ENCODE assay signal across 14 cellular contexts in the genomic region with DNA sequence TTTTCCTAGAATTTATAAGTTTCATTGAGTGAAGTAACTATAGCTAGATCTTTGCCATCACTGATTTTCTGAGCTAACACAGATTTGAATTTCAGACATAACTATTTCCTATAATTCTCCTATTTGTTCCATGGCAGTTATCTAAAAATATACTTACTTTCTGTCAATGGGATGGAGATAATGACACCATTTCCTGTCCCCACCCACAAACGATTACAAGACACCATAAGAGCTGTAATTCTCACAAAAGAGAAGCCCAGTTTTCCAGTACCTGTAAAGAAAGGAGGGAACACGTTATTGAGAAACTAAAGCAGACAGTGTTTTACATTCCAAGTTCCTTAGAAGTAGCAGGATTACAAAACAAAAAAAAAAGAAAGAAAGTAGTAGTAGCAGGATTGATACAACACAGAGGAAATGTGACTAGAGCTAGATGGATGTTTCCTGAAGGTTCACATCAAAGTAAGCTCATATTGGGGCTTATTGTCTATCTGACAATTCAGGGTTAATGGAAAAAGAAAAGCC.
A peak's percentile ranks its signal among the peaks of the same experiment; 100 is the strongest.
DNase-seq lines count a peak whose midpoint lies in the region; ATAC-seq, FAIRE-seq and TF ChIP-seq lines count a peak whose summit lies in the region.
"Had no signal": no experiment of that assay in that cellular context is flagged by ENCODE, and none has a peak within 500 bp of the region (broad histone marks: within the 10 kb centered on the region; RNA-seq: fewer than 3 reads in every experiment).

No MANE protein-coding gene starts in this region.

- H3K4me3 ChIP-seq in left ventricle myocardium inferior (no peak overlapping the region), psoas muscle (no peak overlapping the region), kidney (ENCODE audit: low read length in 2 of 2) (no peak overlapping the region)
- H3K4me3 ChIP-seq: hepatocyte, lung had no signal

- H3K9me3 Mint-ChIP-seq in effector memory CD8-positive, alpha-beta T cell, result no peaks in the 10 kb centered on the region
- no peaks in the 10 kb centered on the region for H3K9me3 Mint-ChIP-seq in stimulated activated naive CD8-positive, alpha-beta T cell treated with anti-CD3 and anti-CD28 coated beads, Interleukin-15, amount 100 ng/mL, for 72 hours
- H3K9me3 Mint-ChIP-seq: endodermal cell had no signal

- intact Hi-C loops in left ventricle myocardium inferior (cut with micrococcal nuclease) (no loop called here), cardiac septum (cut with DNase I) (no loop called here), psoas muscle (cut with DNase I) (loop anchor here in 1 of 2 donors (10.0 kb wide), 1 partner anchor 222 kb away; no protein-coding TSS in a partner anchor), kidney (cut with DNase I) (no loop called here)

- FAIRE-seq in kidney (lab: Jason Lieb, UNC), result no peak

- H3K27me3 Mint-ChIP-seq in T-helper 17 cell, result no peaks in the 10 kb centered on the region
- no peaks in the 10 kb centered on the region for H3K27me3 Mint-ChIP-seq in effector memory CD8-positive, alpha-beta T cell
- no peaks in the 10 kb centered on the region for H3K27me3 Mint-ChIP-seq in stimulated activated naive CD8-positive, alpha-beta T cell treated with anti-CD3 and anti-CD28 coated beads, Interleukin-15, amount 100 ng/mL, for 72 hours
- H3K27me3 Mint-ChIP-seq: progenitor cell of endocrine pancreas had no signal

- H3K36me3 ChIP-seq in left ventricle myocardium inferior (peaks cover 79% of the 10 kb centered on the region), psoas muscle (ENCODE audit: insufficient read depth in 1 of 2, low read depth in 1 of 2) (peaks cover 3 to 92% of the 10 kb centered on the region in 2 donors), kidney (ENCODE audit: control insufficient read depth in 1 of 2, insufficient read depth in 2 of 2, low read length in 2 of 2) (peaks cover 30 to 44% of the 10 kb centered on the region in 2 donors)

- peaks cover 17% of the 10 kb centered on the region for H3K36me3 Mint-ChIP-seq in T-helper 17 cell (ENCODE audit: low read depth)
- H3K36me3 Mint-ChIP-seq in effector memory CD8-positive, alpha-beta T cell (ENCODE audit: insufficient read depth), result peaks cover 66% of the 10 kb centered on the region

- H3K27ac Mint-ChIP-seq in T-helper 17 cell, result peak overlapping the region; percentile 83
- H3K27ac Mint-ChIP-seq in effector memory CD8-positive, alpha-beta T cell, result peak overlapping the region; percentile 42 to 80
- peak overlapping the region; percentile 84 to 92 for H3K27ac Mint-ChIP-seq in stimulated activated naive CD8-positive, alpha-beta T cell treated with anti-CD3 and anti-CD28 coated beads, Interleukin-15, amount 100 ng/mL, for 72 hours
- H3K27ac Mint-ChIP-seq: endodermal cell, progenitor cell of endocrine pancreas had no signal

- H3K9ac ChIP-seq in kidney (ENCODE audit: low read length in 2 of 2), result no peak overlapping the region

- H3K27me3 ChIP-seq in left ventricle myocardium inferior (ENCODE audit: low read depth), result no peaks in the 10 kb centered on the region
- H3K27me3 ChIP-seq in psoas muscle (ENCODE audit: insufficient read depth in 3 of 3, low read length in 2 of 3), result no peaks in the 10 kb centered on the region
- H3K27me3 ChIP-seq: hepatocyte had no signal

- H3K4me1 ChIP-seq in left ventricle myocardium inferior (peaks cover 13% of the 10 kb centered on the region), psoas muscle (no peaks in the 10 kb centered on the region), kidney (ENCODE audit: control insufficient read depth in 1 of 2, insufficient read depth in 1 of 2, low read depth in 1 of 2, low read length in 2 of 2) (peaks cover 2 to 4% of the 10 kb centered on the region in 2 donors)

- 37 to 43% (median 42%) methylated on average over 2 of the region's 2 CpGs for WGBS in psoas muscle, 3 donors

- ATAC-seq in T-helper 17 cell (no peak), psoas muscle (no peak), GM21723 (IDR thresholded peaks at IDR 0.05; ENCODE audit: unreplicated experiment) (no peak)
- ATAC-seq in effector memory CD8-positive, alpha-beta T cell (replicated peaks), result no peak
- ATAC-seq in stimulated activated naive CD8-positive, alpha-beta T cell treated with anti-CD3 and anti-CD28 coated beads, Interleukin-15, amount 100 ng/mL, for 72 hours, result no peak

- no peaks in the 10 kb centered on the region for H3K9me3 ChIP-seq in left ventricle myocardium inferior (replicated peaks)
- H3K9me3 ChIP-seq in T-helper 17 cell (ENCODE audit: control insufficient read depth, low read length, poor library complexity, severe bottlenecking), result no peaks in the 10 kb centered on the region
- H3K9me3 ChIP-seq in psoas muscle, result no peaks in the 10 kb centered on the region
- no peaks in the 10 kb centered on the region for H3K9me3 ChIP-seq in kidney (ENCODE audit: control insufficient read depth in 1 of 2, low read length in 2 of 2)

- peak overlapping the region; percentile 70 for H3K27ac ChIP-seq in left ventricle myocardium inferior (replicated peaks)
- H3K27ac ChIP-seq in psoas muscle, result no peak overlapping the region
- peak overlapping the region in 1 of 2 donors; percentile 14 for H3K27ac ChIP-seq in kidney (ENCODE audit: low read depth in 2 of 2, low read length in 2 of 2)
- H3K27ac ChIP-seq: hepatocyte had no signal

- H3K4me3 Mint-ChIP-seq in T-helper 17 cell, result peak overlapping the region; percentile 43
- H3K4me3 Mint-ChIP-seq in effector memory CD8-positive, alpha-beta T cell, result no peak overlapping the region
- H3K4me3 Mint-ChIP-seq in stimulated activated naive CD8-positive, alpha-beta T cell treated with anti-CD3 and anti-CD28 coated beads, Interleukin-15, amount 100 ng/mL, for 72 hours, result peak overlapping the region in 1 of 2 donors; percentile 54
- H3K4me3 Mint-ChIP-seq: endodermal cell had no signal

- TF ChIP-seq CTCF in left ventricle myocardium inferior (IDR thresholded peaks at IDR 0.05; ENCODE audit: borderline replicate concordance) (no peak), psoas muscle (IDR thresholded peaks at IDR 0.05) (no peak), kidney (IDR thresholded peaks at IDR 0.05; ENCODE audit: borderline replicate concordance, extremely low read depth, insufficient read depth) (no peak)

- peaks cover 13% of the 10 kb centered on the region for H3K4me1 Mint-ChIP-seq in T-helper 17 cell
- peaks cover 5 to 8% of the 10 kb centered on the region in 2 donors for H3K4me1 Mint-ChIP-seq in effector memory CD8-positive, alpha-beta T cell (ENCODE audit: low read depth in 2 of 2)
- peaks cover 10% of the 10 kb centered on the region for H3K4me1 Mint-ChIP-seq in stimulated activated naive CD8-positive, alpha-beta T cell treated with anti-CD3 and anti-CD28 coated beads, Interleukin-15, amount 100 ng/mL, for 72 hours

- DNase-seq in left ventricle myocardium inferior, result no peak
- DNase-seq in cardiac septum (ENCODE audit: low spot score), result no peak
- no peak for DNase-seq in T-helper 17 cell
- no peak for DNase-seq in effector memory CD8-positive, alpha-beta T cell
- DNase-seq in stimulated activated naive CD8-positive, alpha-beta T cell treated with anti-CD3 and anti-CD28 coated beads, Interleukin-15, amount 100 ng/mL, for 72 hours, result no peak
- DNase-seq in psoas muscle, result no peak
- no peak for DNase-seq in kidney
- DNase-seq: endodermal cell; stimulated activated CD4-positive, alpha-beta T cell treated with anti-CD3 and anti-CD28 coated beads, Interleukin-2, amount 100 ng/mL, for 24 hours; stimulated activated naive CD4-positive, alpha-beta T cell had no signal
